Comparison of ENCODE assay signal across 16 cellular contexts in the genomic region with DNA sequence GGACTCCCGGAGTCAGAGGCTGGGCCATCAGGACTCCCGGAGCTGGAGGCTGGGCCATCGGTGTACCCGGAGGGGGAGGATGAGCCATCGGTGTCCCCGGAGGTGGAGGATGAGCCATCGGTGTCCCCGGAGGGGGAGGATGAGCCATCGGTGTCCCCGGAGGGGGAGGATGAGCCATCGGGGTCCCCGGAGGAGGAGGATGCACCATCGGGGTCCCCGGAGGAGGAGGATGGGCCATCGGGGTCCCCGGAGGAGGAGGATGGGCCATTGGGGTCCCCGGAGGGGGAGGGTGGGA. TPM values are rescaled to one million over a fixed set of nuclear protein-coding genes. Genes with fewer than 3 reads are reported as not detected.
DNase-seq lines count a peak whose midpoint lies in the region; ATAC-seq, FAIRE-seq and TF ChIP-seq lines count a peak whose summit lies in the region.
"Had no signal": no experiment of that assay in that cellular context is flagged by ENCODE, and none has a peak within 500 bp of the region (broad histone marks: within the 10 kb centered on the region; RNA-seq: fewer than 3 reads in every experiment).

No MANE protein-coding gene starts in this region.

- 70 to 79% methylated on average over 13 to 17 of the region's 17 CpGs for WGBS in pancreas, 2 donors

- intact Hi-C loops in pancreas (cut with DNase I): loop anchor here in 2 of 3 donors (5.0 to 10.0 kb wide), 3 partner anchors 220 to 1198 kb away; no protein-coding TSS in a partner anchor

- no peaks in the 10 kb centered on the region for H4K20me1 ChIP-seq in BLaER1 treated with 17β-estradiol and CSF1 and Interleukin-3, amounts not matched to agents 10 nM and 100 nM

- TF ChIP-seq CTCF in WERI-Rb-1 (IDR thresholded peaks at IDR 0.05; ENCODE audit: low read depth, low read length) (no peak), pancreas (IDR thresholded peaks at IDR 0.05) (no peak)

- peak overlapping the region; percentile 50 to 73 (median 64); a peak in 19 of 20 replicates for H3K4me3 ChIP-seq in BLaER1 treated with 17β-estradiol and CSF1 and Interleukin-3, amounts not matched to agents 10 nM and 100 nM
- H3K4me3 ChIP-seq in WERI-Rb-1 (ENCODE audit: low read depth, low read length) (peak overlapping the region; percentile 61), iPS-18a (ENCODE audit: low read length) (peak overlapping the region; percentile 83), pancreas (peak overlapping the region in 3 of 4 donors; percentile 10 to 39 (median 24))

- H3K27me3 ChIP-seq in BLaER1 treated with 17β-estradiol and CSF1 and Interleukin-3, amounts not matched to agents 10 nM and 100 nM: 0 out of 22 replicates have a peak, but pooled peaks cover 0 to 7% (median 0%) of the 10 kb centered on the region in 11 experiments
- H3K27me3 ChIP-seq in WERI-Rb-1 (ENCODE audit: insufficient read depth, low read depth, severe bottlenecking): peaks cover 39% of the 10 kb centered on the region
- no peaks in the 10 kb centered on the region for H3K27me3 ChIP-seq in iPS-18a (ENCODE audit: control insufficient read depth, insufficient read depth, low read length)
- H3K27me3 ChIP-seq in pancreas: peaks cover 0 to 11% (median 0%) of the 10 kb centered on the region in 4 donors

- peaks cover 0 to 20% (median 12%) of the 10 kb centered on the region in 10 experiments; a peak in 13 of 20 replicates for H3K4me1 ChIP-seq in BLaER1 treated with 17β-estradiol and CSF1 and Interleukin-3, amounts not matched to agents 10 nM and 100 nM
- H3K4me1 ChIP-seq in iPS-18a (ENCODE audit: control insufficient read depth, low read depth, low read length) (no peaks in the 10 kb centered on the region), pancreas (no peaks in the 10 kb centered on the region)

- DNase-seq in WERI-Rb-1 (no peak), pancreas (peak in 1 of 6 donors; percentile 66), NCI-H1417 treated with DMSO at 0.1 percent for 48 hours (lab: John Stamatoyannopoulos, UW) (no peak), frontal cortex (ENCODE audit: low spot score in 2 of 2) (no peak), NCI-H1436 (lab: John Stamatoyannopoulos, UW) (no peak)
- DNase-seq: activated CD8-positive, alpha-beta memory T cell treated with anti-CD3 and anti-CD28 coated beads, Interleukin-2, amount 50 U/mL, for 4 hours; activated naive CD4-positive, alpha-beta T cell; effector memory CD8-positive, alpha-beta T cell; Kasumi-1; NCI-H446 treated with DMSO at 0.1 percent for 48 hours; SHP77 had no signal

- H3K27ac ChIP-seq in BLaER1 treated with 17β-estradiol and CSF1 and Interleukin-3, amounts not matched to agents 10 nM and 100 nM: peak overlapping the region in 6 of 11 experiments; percentile 39 to 60 (median 56); a peak in 4 of 22 replicates
- H3K27ac ChIP-seq in WERI-Rb-1: no peak overlapping the region
- H3K27ac ChIP-seq in iPS-18a (ENCODE audit: low read length): no peak overlapping the region
- no peak overlapping the region for H3K27ac ChIP-seq in pancreas

- H3K4me2 ChIP-seq in BLaER1 treated with 17β-estradiol and CSF1 and Interleukin-3, amounts not matched to agents 10 nM and 100 nM: peak overlapping the region; percentile 59 to 89 (median 70)

- peak overlapping the region in 10 of 11 experiments; percentile 62 to 77 (median 72); a peak in 20 of 22 replicates for H3K9ac ChIP-seq in BLaER1 treated with 17β-estradiol and CSF1 and Interleukin-3, amounts not matched to agents 10 nM and 100 nM
- H3K9ac ChIP-seq in iPS-18a (ENCODE audit: low read length): no peak overlapping the region

- peaks cover 0 to 14% (median 0%) of the 10 kb centered on the region in 11 experiments; a peak in 7 of 22 replicates for H3K9me3 ChIP-seq in BLaER1 treated with 17β-estradiol and CSF1 and Interleukin-3, amounts not matched to agents 10 nM and 100 nM (replicated peaks in 1 of 11)
- H3K9me3 ChIP-seq in WERI-Rb-1 (ENCODE audit: severe bottlenecking): no peaks in the 10 kb centered on the region
- H3K9me3 ChIP-seq in iPS-18a (ENCODE audit: control insufficient read depth, low read depth, low read length): peaks cover 11% of the 10 kb centered on the region
- no peaks in the 10 kb centered on the region for H3K9me3 ChIP-seq in pancreas

- no peak for FAIRE-seq in pancreas (lab: Jason Lieb, UNC)
- FAIRE-seq in frontal cortex (lab: Jason Lieb, UNC): no peak
- FAIRE-seq: GM19239 had no signal

- H3K36me3 ChIP-seq in BLaER1 treated with 17β-estradiol and CSF1 and Interleukin-3, amounts not matched to agents 10 nM and 100 nM: no peaks in the 10 kb centered on the region
- H3K36me3 ChIP-seq in WERI-Rb-1 (no peaks in the 10 kb centered on the region), iPS-18a (ENCODE audit: control insufficient read depth, low read depth, low read length) (no peaks in the 10 kb centered on the region), pancreas (no peaks in the 10 kb centered on the region)

- no peak for ATAC-seq in pancreas
- no peak for ATAC-seq in HG02885 (IDR thresholded peaks at IDR 0.05; ENCODE audit: poor library complexity, unreplicated experiment)
- ATAC-seq: effector memory CD8-positive, alpha-beta T cell had no signal

RNA-seq across cellular contexts. Expression of gene MAGEL2, which starts 0.7 kb away (rescaled TPM):
- total RNA-seq in pancreas: 1 to 10 TPM in 2 of 6 donors, under 1 TPM in 4; 0.23 to 1.4 (median 0.82) TPM
- 1 to 10 TPM in 1 of 2 donors, under 1 TPM in 1; 0.72 to 3.8 TPM for polyA plus RNA-seq in pancreas
- 2.4 TPM for total RNA-seq in frontal cortex
- total RNA-seq: T-helper 2 cell treated with Interferon-gamma antibody and Interleukin-4, amounts not matched to agents 100 ng/mL and 5 ng/mL, for 36 hours had no signal

RNA-seq across cellular contexts. Expression of gene NDN, which starts 40.2 kb away (rescaled TPM):
- total RNA-seq in pancreas: 10 to 100 TPM in 2 of 6 donors, 1 to 10 TPM in 4; 3.7 to 14.2 (median 8.2) TPM
- polyA plus RNA-seq in pancreas: 10 to 100 TPM in 1 of 2 donors, 1 to 10 TPM in 1; 7.6 to 38.9 TPM
- total RNA-seq in frontal cortex: 97.0 TPM

Comparison
In these comparisons a context has a peak if more than half of its experiments do, and no peak if none do; other contexts are left out.
1. H3K27ac ChIP-seq: peak in BLaER1 treated with 17β-estradiol and CSF1 and Interleukin-3, amounts not matched to agents 10 nM and 100 nM (6 of 11); none in WERI-Rb-1 (single experiment), iPS-18a (single experiment) and pancreas (0 of 4).
2. H3K4me3 ChIP-seq: peak in every context shown above with its lines; median percentile 83 in iPS-18a; 64 in BLaER1 treated with 17β-estradiol and CSF1 and Interleukin-3, amounts not matched to agents 10 nM and 100 nM; 61 in WERI-Rb-1; 24 in pancreas.